ENCODE assay signal across 9 cellular contexts in the genomic region with DNA sequence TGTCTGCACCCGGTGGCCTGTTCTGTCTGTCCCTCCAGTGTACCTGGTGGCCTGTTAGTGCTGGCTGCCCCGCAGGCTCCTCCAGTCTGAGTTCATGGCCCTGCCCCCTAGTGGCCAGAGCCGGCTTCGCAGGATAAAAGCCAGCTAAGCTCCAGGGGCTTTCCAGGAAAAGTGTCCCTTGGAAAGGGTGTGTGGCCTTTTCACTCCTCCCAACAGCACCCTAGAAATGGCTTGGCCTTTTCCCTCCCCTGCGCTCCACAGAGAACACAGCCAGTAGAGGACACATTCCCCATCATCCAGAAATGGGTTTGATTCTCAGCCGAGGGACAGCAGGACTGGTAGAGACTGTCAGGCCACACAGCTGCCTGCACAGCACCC. TPM values are rescaled to one million over a fixed set of nuclear protein-coding genes. Genes with fewer than 3 reads are reported as not detected.
DNase-seq lines count a peak whose midpoint lies in the region; ATAC-seq, FAIRE-seq and TF ChIP-seq lines count a peak whose summit lies in the region.
"Not testable (repeated sequence)": the region's sequence is repeated elsewhere in the genome, so short reads cannot be mapped to it uniquely, and the experiment has no call there.
"Had no signal": no experiment of that assay in that cellular context is flagged by ENCODE, and none has a peak within 500 bp of the region (broad histone marks: within the 10 kb centered on the region; RNA-seq: fewer than 3 reads in every experiment).

No MANE protein-coding gene starts in this region.

- not testable (repeated sequence) for FAIRE-seq in bronchial epithelial cell (lab: Jason Lieb, UNC)

- ATAC-seq in CD8-positive, alpha-beta T cell = peak; percentile 91
- ATAC-seq in T-cell (replicated peaks in 1 of 4) (peak; percentile 90 to 93 (median 92)), left ventricle myocardium superior (peak; percentile 90)

- not testable (repeated sequence) for H3K4me3 ChIP-seq in CD8-positive, alpha-beta T cell (ENCODE audit: low read depth, low read length); HEK293 (ENCODE audit: low read depth, low read length); bronchial epithelial cell (ENCODE audit: low read depth, low read length)

- H3K9me3 Mint-ChIP-seq in CD8-positive, alpha-beta T cell; T-cell; progenitor cell of endocrine pancreas (ENCODE audit: low read depth): not testable (repeated sequence)

- not testable (repeated sequence) for H3K4me1 Mint-ChIP-seq in CD8-positive, alpha-beta T cell (ENCODE audit: low read depth); T-cell; progenitor cell of endocrine pancreas (ENCODE audit: low read depth)

- DNase-seq in CD8-positive, alpha-beta T cell = peak; percentile 29 to 72 (median 49)
- DNase-seq in T-cell (peak in 32 of 34 experiments; percentile 17 to 65 (median 42)), activated T-cell treated with anti-CD3 and anti-CD28 coated beads for 24 hours (ENCODE audit: low read depth) (peak; percentile 49), left ventricle myocardium superior (peak; percentile 78), progenitor cell of endocrine pancreas (ENCODE audit: low spot score, unreplicated experiment) (peak; percentile 61)
- not testable (repeated sequence) for DNase-seq in bronchial epithelial cell (ENCODE audit: low read depth)
- peak; percentile 80 for DNase-seq in stimulated activated CD8-positive, alpha-beta memory T cell treated with anti-CD3 and anti-CD28 coated beads, Interleukin-4, amount 100 ng/mL, for 48 hours

- not testable (repeated sequence) for H3K27ac ChIP-seq in CD8-positive, alpha-beta T cell (ENCODE audit: low read depth, low read length); HEK293 (ENCODE audit: extremely low read depth, low read depth, low read length)

- H3K36me3 Mint-ChIP-seq in CD8-positive, alpha-beta T cell; T-cell; progenitor cell of endocrine pancreas (ENCODE audit: insufficient read depth): not testable (repeated sequence)

- intact Hi-C loops in CD8-positive, alpha-beta T cell (cut with DNase I, micrococcal nuclease); left ventricle myocardium superior (cut with micrococcal nuclease): not testable (repeated sequence)

- POLR2A ChIA-PET in CD8-positive, alpha-beta T cell (lab: Charles Lee); HEK293 (lab: Yijun Ruan, JAX); T-cell (lab: Charles Lee): not testable (repeated sequence)

- H3K27ac Mint-ChIP-seq in CD8-positive, alpha-beta T cell; T-cell; progenitor cell of endocrine pancreas: not testable (repeated sequence)

- not testable (repeated sequence) for H3K27me3 ChIP-seq in CD8-positive, alpha-beta T cell (ENCODE audit: insufficient read depth, low read length); bronchial epithelial cell (ENCODE audit: control insufficient read depth, insufficient read depth, low read length)

- H3K27me3 Mint-ChIP-seq in CD8-positive, alpha-beta T cell (ENCODE audit: low read depth); T-cell; progenitor cell of endocrine pancreas: not testable (repeated sequence)

- not testable (repeated sequence) for H3K9me3 ChIP-seq in CD8-positive, alpha-beta T cell (ENCODE audit: low read length); HEK293 (ENCODE audit: control insufficient read depth, insufficient read depth, low read depth, low read length)

- not testable (repeated sequence) for TF ChIP-seq CTCF in CD8-positive, alpha-beta T cell (IDR thresholded peaks at IDR 0.05); HEK293 (tag by site-specific recombination; IDR thresholded peaks at IDR 0.05)
- TF ChIP-seq CTCF in bronchial epithelial cell (IDR thresholded peaks at IDR 0.05; ENCODE audit: insufficient read depth, low read length, severe bottlenecking) (peak; percentile 39), progenitor cell of endocrine pancreas (IDR thresholded peaks at IDR 0.05; ENCODE audit: unreplicated experiment) (peak; percentile 69)

- H3K4me3 Mint-ChIP-seq in CD8-positive, alpha-beta T cell; T-cell; progenitor cell of endocrine pancreas (ENCODE audit: low read depth): not testable (repeated sequence)

- CTCF ChIA-PET in CD8-positive, alpha-beta T cell (lab: Charles Lee) = interaction anchor here (1.0 kb wide), 1 partner anchor 254 kb away, joined by 3 read pairs; no protein-coding TSS in a partner anchor
- CTCF ChIA-PET in HEK293 (lab: Yijun Ruan, JAX) = interaction anchor here (0.7 to 2.1 kb wide), 3 partner anchors 76 to 269 kb away, joined by 3 to 12 read pairs (median 3); no protein-coding TSS in a partner anchor
- CTCF ChIA-PET in T-cell (lab: Charles Lee) = not testable (repeated sequence)

- not testable (repeated sequence) for H3K36me3 ChIP-seq in CD8-positive, alpha-beta T cell (ENCODE audit: insufficient read depth, low read length); HEK293 (ENCODE audit: control insufficient read depth in 2 of 2, insufficient read depth in 1 of 2, low read length in 2 of 2); bronchial epithelial cell (ENCODE audit: control insufficient read depth, insufficient read depth, low read length)

- not testable (repeated sequence) for H3K4me1 ChIP-seq in CD8-positive, alpha-beta T cell (ENCODE audit: insufficient read depth, low read length); HEK293 (ENCODE audit: control insufficient read depth, insufficient read depth, low read length)

TF ChIP-seq in HEK293, 187 proteins besides CTCF, POLR2A, EP300 and RAD21:
- TF ChIP-seq BCL6B (tag by site-specific recombination; IDR thresholded peaks at IDR 0.05) (peak; percentile 67), ZNF335 (tag by site-specific recombination; conservative IDR thresholded peaks at IDR 0.05) (0 out of 2 replicates have a peak, but pooled peaks have one; percentile 27)

RNA-seq across cellular contexts. Expression of gene GOLGA6D, which starts 16.7 kb away (rescaled TPM):
- total RNA-seq in CD8-positive, alpha-beta T cell = under 1 TPM in 1 of 2 experiments, not detected in 1; 0.14 TPM
- total RNA-seq in T-cell = under 1 TPM in 2 of 5 donors, not detected in 3; 0.13 to 0.15 TPM
- total RNA-seq in bronchial epithelial cell = not detected in 2 replicates
- total RNA-seq in left ventricle myocardium superior = not detected
- total RNA-seq in progenitor cell of endocrine pancreas = 0.13 TPM in 1 of 2 replicates, not detected in the other
- total RNA-seq: H4 had no signal

RNA-seq across cellular contexts. Expression of gene COMMD4, which starts 36.6 kb away (rescaled TPM):
- 10 to 100 TPM; 10.1 to 10.2 TPM for total RNA-seq in CD8-positive, alpha-beta T cell
- total RNA-seq in T-cell (10 to 100 TPM; 25.0 to 38.7 (median 34.2) TPM), bronchial epithelial cell (41.3 and 63.9 TPM in 2 replicates), left ventricle myocardium superior (42.3 TPM), progenitor cell of endocrine pancreas (95.6 and 95.7 TPM in 2 replicates)

RNA-seq across cellular contexts. Expression of gene GOLGA6C, which starts 41.2 kb away (rescaled TPM):
- total RNA-seq in CD8-positive, alpha-beta T cell = not detected
- not detected for total RNA-seq in T-cell
- under 0.01 TPM in 1 of 2 replicates, not detected in the other for total RNA-seq in bronchial epithelial cell
- total RNA-seq in left ventricle myocardium superior = not detected
- not detected in 2 replicates for total RNA-seq in progenitor cell of endocrine pancreas
- total RNA-seq: H4 had no signal

RNA-seq across cellular contexts. Expression of gene NEIL1, which starts 47.5 kb away (rescaled TPM):
- 10 to 100 TPM; 27.1 to 29.5 TPM for total RNA-seq in CD8-positive, alpha-beta T cell
- 10 to 100 TPM; 11.9 to 35.0 (median 15.1) TPM for total RNA-seq in T-cell
- 6.1 and 6.6 TPM in 2 replicates for total RNA-seq in bronchial epithelial cell
- total RNA-seq in left ventricle myocardium superior = 13.5 TPM
- 79.2 and 84.4 TPM in 2 replicates for total RNA-seq in progenitor cell of endocrine pancreas
